Comparison of ENCODE assay signal across 19 cellular contexts in the genomic region with DNA sequence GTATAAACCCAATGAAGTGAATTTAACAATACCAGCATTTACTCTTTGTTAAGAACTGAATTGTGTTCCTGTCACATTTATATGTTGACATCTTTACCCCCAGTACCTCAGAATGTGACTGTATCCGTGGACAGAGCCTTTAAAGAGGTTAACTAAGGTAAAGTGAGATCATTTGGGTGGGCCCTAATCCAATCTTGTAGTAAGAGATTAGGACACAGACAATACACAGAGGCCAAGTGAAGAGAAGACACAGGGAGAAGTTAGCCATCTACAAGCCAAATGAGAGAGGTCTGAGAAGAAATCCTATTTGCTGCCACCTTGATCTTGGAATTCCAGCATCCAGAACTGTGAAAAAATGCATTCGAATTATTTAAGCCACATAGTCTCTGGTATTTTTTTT.
"Had no signal": no experiment of that assay in that cellular context is flagged by ENCODE, and none has a peak within 500 bp of the region (broad histone marks: within the 10 kb centered on the region; RNA-seq: fewer than 3 reads in every experiment).

No MANE protein-coding gene starts in this region.

- DNase-seq: colonic mucosa; cortex of kidney; effector CD8-positive, alpha-beta T cell; effector memory CD8-positive, alpha-beta T cell; endodermal cell; foreskin keratinocyte; heart left ventricle; hippocampal formation; left cardiac atrium; left lung; left ventricle myocardium superior; lower lobe of right lung; mesenchymal stem cell; midbrain; naive thymus-derived CD4-positive, alpha-beta T cell had no signal

- H3K36me3 ChIP-seq: colonic mucosa had no signal

- H3K9me3 ChIP-seq: colonic mucosa, esophagus muscularis mucosa, gastroesophageal sphincter, heart left ventricle, left lung, lower lobe of right lung had no signal

- H3K9me3 Mint-ChIP-seq: effector memory CD8-positive, alpha-beta T cell had no signal

- H3K27me3 ChIP-seq: colonic mucosa, esophagus muscularis mucosa, foreskin keratinocyte, gastroesophageal sphincter, heart left ventricle, left lung had no signal

- H3K4me3 ChIP-seq: colonic mucosa, esophagus muscularis mucosa, gastroesophageal sphincter, heart left ventricle, left lung, lower lobe of right lung had no signal

- H3K27ac Mint-ChIP-seq: dendritic cell treated with granulocyte-macrophage colony-stimulating factor and Interleukin-4, amounts not matched to agents 40 ng/mL and 50 ng/mL, for 4 days; effector memory CD8-positive, alpha-beta T cell; endodermal cell; naive thymus-derived CD4-positive, alpha-beta T cell had no signal

- H3K27ac ChIP-seq: colonic mucosa, epithelial cell of prostate, esophagus muscularis mucosa, foreskin keratinocyte, gastroesophageal sphincter, heart left ventricle, left lung, lower lobe of right lung had no signal

- H3K27me3 Mint-ChIP-seq: dendritic cell treated with granulocyte-macrophage colony-stimulating factor and Interleukin-4, amounts not matched to agents 40 ng/mL and 50 ng/mL, for 4 days; effector memory CD8-positive, alpha-beta T cell; naive thymus-derived CD4-positive, alpha-beta T cell had no signal

- H3K4me1 ChIP-seq: colonic mucosa, foreskin keratinocyte, gastroesophageal sphincter, left lung had no signal

- H3K4me3 Mint-ChIP-seq: dendritic cell treated with granulocyte-macrophage colony-stimulating factor and Interleukin-4, amounts not matched to agents 40 ng/mL and 50 ng/mL, for 4 days; effector memory CD8-positive, alpha-beta T cell; endodermal cell; naive thymus-derived CD4-positive, alpha-beta T cell had no signal
